20 cellular contexts compared by ENCODE assay signal in the genomic region with DNA sequence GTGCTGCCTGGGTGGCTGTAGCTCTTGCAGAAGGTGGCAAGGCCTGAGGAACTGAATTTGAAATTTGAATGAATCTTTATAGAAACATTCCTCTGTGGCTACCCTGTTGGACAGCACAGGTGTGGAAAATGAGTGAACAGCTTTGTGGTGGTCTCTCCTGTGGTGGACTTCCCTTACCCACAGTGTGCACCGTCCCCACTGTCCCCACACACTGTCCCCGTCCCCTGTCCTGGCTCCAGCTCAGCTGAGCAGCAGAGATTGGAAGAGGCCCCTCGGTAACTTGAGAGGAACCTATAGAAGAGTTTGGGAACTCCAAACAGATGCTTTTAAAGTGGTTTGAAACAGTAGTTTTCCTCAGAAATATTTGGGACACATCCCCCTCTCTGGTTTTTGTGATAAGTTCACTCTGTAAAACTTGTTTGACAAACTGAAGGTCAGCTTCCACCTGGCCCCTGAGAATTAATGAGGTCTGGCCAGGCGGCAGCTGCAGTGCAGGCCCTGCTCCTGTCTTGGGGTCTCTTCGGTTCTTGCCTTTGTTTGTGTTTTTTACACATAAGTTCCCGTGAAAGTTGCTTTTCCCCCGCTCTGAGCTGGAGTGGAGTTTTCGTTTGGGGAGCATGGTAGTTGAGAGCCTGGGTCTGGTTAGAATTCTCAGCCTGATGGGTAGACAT.
DNase-seq lines count a peak whose midpoint lies in the region; ATAC-seq and TF ChIP-seq lines count a peak whose summit lies in the region.
"Had no signal": no experiment of that assay in that cellular context is flagged by ENCODE, and none has a peak within 500 bp of the region (broad histone marks: within the 10 kb centered on the region; RNA-seq: fewer than 3 reads in every experiment).

No MANE protein-coding gene starts in this region.

- intact Hi-C loops in right cardiac atrium (cut with DNase I) (loop anchor here in 1 of 4 donors (10.0 kb wide), 1 partner anchor 65 kb away; the partner anchor contains the start of gene ASAP2), Right ventricle myocardium superior (cut with DNase I) (no loop called here)

- H3K9me3 Mint-ChIP-seq in chondrocyte (ENCODE audit: low read depth) (peaks cover 18% of the 10 kb centered on the region), nephron progenitor cell (peaks cover 34% of the 10 kb centered on the region)

- peak; percentile 14 to 22 for ATAC-seq in right cardiac atrium
- no peak for ATAC-seq in Right ventricle myocardium superior (ENCODE audit: poor library complexity)
- no peak for ATAC-seq in GM19455 (IDR thresholded peaks at IDR 0.05; ENCODE audit: unreplicated experiment)
- no peak for ATAC-seq in GM21576 (IDR thresholded peaks at IDR 0.05; ENCODE audit: unreplicated experiment)
- ATAC-seq: PC-3 had no signal

- H3K27me3 Mint-ChIP-seq in chondrocyte (ENCODE audit: low read depth) = no peaks in the 10 kb centered on the region
- peaks cover 8% of the 10 kb centered on the region for H3K27me3 Mint-ChIP-seq in nephron progenitor cell (ENCODE audit: low read depth, poor library complexity)

- H3K4me1 Mint-ChIP-seq in chondrocyte (ENCODE audit: low read depth) (peaks cover 68% of the 10 kb centered on the region), nephron progenitor cell (peaks cover 38% of the 10 kb centered on the region)
- H3K4me1 Mint-ChIP-seq: CD8-positive, alpha-beta memory T cell had no signal

- no peak overlapping the region for H3K4me3 ChIP-seq in right cardiac atrium (ENCODE audit: low read length)
- H3K4me3 ChIP-seq: BLaER1 treated with 17β-estradiol and CSF1 and Interleukin-3, amounts not matched to agents 10 nM and 100 nM; HAP-1; MG63 had no signal

- H3K9me3 ChIP-seq in right cardiac atrium (ENCODE audit: control insufficient read depth, low read length) = no peaks in the 10 kb centered on the region
- H3K9me3 ChIP-seq: MG63 had no signal

- CTCF ChIA-PET in HEK293T (lab: Yijun Ruan, JAX) = interaction anchor here (0.7 kb wide), 1 partner anchor 182 kb away, joined by 3 read pairs; no protein-coding TSS in a partner anchor

- H3K4me1 ChIP-seq in right cardiac atrium (ENCODE audit: control insufficient read depth, insufficient read depth, low read length) = peaks cover 4% of the 10 kb centered on the region
- H3K4me1 ChIP-seq: HAP-1 had no signal

- peak overlapping the region; percentile 76 for H3K27ac Mint-ChIP-seq in chondrocyte (ENCODE audit: unreplicated experiment)
- peak overlapping the region; percentile 94 for H3K27ac Mint-ChIP-seq in nephron progenitor cell
- H3K27ac Mint-ChIP-seq: CD8-positive, alpha-beta memory T cell had no signal

- 80% methylated on average over 8 of the region's 8 CpGs for WGBS in right cardiac atrium

- no peak for TF ChIP-seq CTCF in chondrocyte (IDR thresholded peaks at IDR 0.05)
- TF ChIP-seq CTCF in nephron progenitor cell (IDR thresholded peaks at IDR 0.05) = no peak

- POLR2A ChIA-PET in HEK293T (lab: Yijun Ruan, JAX) = no interaction called here

- no peaks in the 10 kb centered on the region for H3K27me3 ChIP-seq in right cardiac atrium (ENCODE audit: control insufficient read depth, insufficient read depth)
- H3K27me3 ChIP-seq: BLaER1 treated with 17β-estradiol and CSF1 and Interleukin-3, amounts not matched to agents 10 nM and 100 nM; MG63 had no signal

- H3K27ac ChIP-seq in right cardiac atrium (ENCODE audit: low read length) = no peak overlapping the region

- no peak for DNase-seq in right cardiac atrium
- DNase-seq in Right ventricle myocardium superior = no peak
- DNase-seq in chondrocyte (ENCODE audit: low spot score) = no peak
- DNase-seq in nephron progenitor cell = no peak
- DNase-seq in HEK293T (ENCODE audit: extremely low spot score) = no peak
- no peak for DNase-seq in NCI-H2196 treated with DMSO at 0.1 percent for 48 hours (lab: John Stamatoyannopoulos, UW; ENCODE audit: unreplicated experiment)
- DNase-seq: CD8-positive, alpha-beta memory T cell; DMS79 treated with DMSO at 0.1 percent for 48 hours; KG1; MG63; NCI-H1092; NCI-H146; NCI-H2081; NCI-H510A; NCI-H774; PC-3 had no signal

- H3K4me3 Mint-ChIP-seq in chondrocyte (ENCODE audit: unreplicated experiment) (no peak overlapping the region), nephron progenitor cell (no peak overlapping the region)
- H3K4me3 Mint-ChIP-seq: CD8-positive, alpha-beta memory T cell had no signal

- peaks cover 6% of the 10 kb centered on the region for H3K36me3 Mint-ChIP-seq in chondrocyte (ENCODE audit: low read depth)
- peaks cover 38% of the 10 kb centered on the region for H3K36me3 Mint-ChIP-seq in nephron progenitor cell (ENCODE audit: low read depth)
- H3K36me3 Mint-ChIP-seq: CD8-positive, alpha-beta memory T cell had no signal

TF ChIP-seq in HEK293T, 16 proteins besides CTCF, POLR2A, EP300 and RAD21:
- TF ChIP-seq BHLHE40 (IDR thresholded peaks at IDR 0.05; ENCODE audit: borderline replicate concordance) = no peak
- TF ChIP-seq SUZ12 (IDR thresholded peaks at IDR 0.05) = no peak
- TF ChIP-seq ZNF384 (IDR thresholded peaks at IDR 0.05) = no peak
- no peak for TF ChIP-seq ELF4 (IDR thresholded peaks at IDR 0.05)
- TF ChIP-seq, protein P1, sequence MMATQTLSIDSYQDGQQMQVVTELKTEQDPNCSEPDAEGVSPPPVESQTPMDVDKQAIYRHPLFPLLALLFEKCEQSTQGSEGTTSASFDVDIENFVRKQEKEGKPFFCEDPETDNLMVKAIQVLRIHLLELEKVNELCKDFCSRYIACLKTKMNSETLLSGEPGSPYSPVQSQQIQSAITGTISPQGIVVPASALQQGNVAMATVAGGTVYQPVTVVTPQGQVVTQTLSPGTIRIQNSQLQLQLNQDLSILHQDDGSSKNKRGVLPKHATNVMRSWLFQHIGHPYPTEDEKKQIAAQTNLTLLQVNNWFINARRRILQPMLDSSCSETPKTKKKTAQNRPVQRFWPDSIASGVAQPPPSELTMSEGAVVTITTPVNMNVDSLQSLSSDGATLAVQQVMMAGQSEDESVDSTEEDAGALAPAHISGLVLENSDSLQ (IDR thresholded peaks at IDR 0.05) = no peak
- TF ChIP-seq ARNT (IDR thresholded peaks at IDR 0.05) = no peak
- no peak for TF ChIP-seq SP1 (IDR thresholded peaks at IDR 0.05)
- TF ChIP-seq L3MBTL2 (conservative IDR thresholded peaks at IDR 0.05) = no peak
- no peak for TF ChIP-seq FOXA1 (IDR thresholded peaks at IDR 0.05)
- no peak for TF ChIP-seq NFRKB (IDR thresholded peaks at IDR 0.05)

Comparison
In these comparisons a context has a peak if more than half of its experiments do, and no peak if none do; other contexts are left out.
1. ATAC-seq: peak in right cardiac atrium (2 of 2); none in Right ventricle myocardium superior (single experiment), GM19455 (single experiment) and GM21576 (single experiment).